18 cellular contexts compared by ENCODE assay signal in genomic region chr1:78561856-78562255, GRCh38. TPM values are rescaled to one million over a fixed set of nuclear protein-coding genes. Genes with fewer than 3 reads are reported as not detected.
DNase-seq lines count a peak whose midpoint lies in the region; ATAC-seq, FAIRE-seq and TF ChIP-seq lines count a peak whose summit lies in the region.
"Had no signal": no experiment of that assay in that cellular context is flagged by ENCODE, and none has a peak within 500 bp of the region (broad histone marks: within the 10 kb centered on the region; RNA-seq: fewer than 3 reads in every experiment).

No MANE protein-coding gene starts in this region.

- H3K36me3 ChIP-seq in pancreas: no peaks in the 10 kb centered on the region
- H3K36me3 ChIP-seq: HAP-1, Peyer's patch had no signal

- DNase-seq in HT1080 (ENCODE audit: low read depth) (peak; percentile 30), NOMO-1 treated with DMSO at 0.1 percent for 48 hours (lab: John Stamatoyannopoulos, UW; ENCODE audit: unreplicated experiment) (peak; percentile 85), amniotic epithelial cell (ENCODE audit: low read depth) (peak; percentile 56), pancreas (no peak)
- DNase-seq in naive thymus-derived CD8-positive, alpha-beta T cell: no peak
- no peak for DNase-seq in CD4-positive, alpha-beta T cell
- DNase-seq: C1 segment of cervical spinal cord, NCI-H1436 treated with DMSO at 0.1 percent for 48 hours, NCI-H2029, NCI-H345, NCI-H524 treated with DMSO at 0.1 percent for 48 hours, Peyer's patch, SHP77, T-cell had no signal

- no peak for FAIRE-seq in pancreas (lab: Jason Lieb, UNC)
- FAIRE-seq: G401.6 had no signal

- peaks cover 0 to 7% (median 3%) of the 10 kb centered on the region in 9 donors for H3K9me3 Mint-ChIP-seq in naive thymus-derived CD8-positive, alpha-beta T cell
- peaks cover 3% of the 10 kb centered on the region for H3K9me3 Mint-ChIP-seq in CD4-positive, alpha-beta T cell

- no peak for ATAC-seq in pancreas
- no peak for ATAC-seq in naive thymus-derived CD8-positive, alpha-beta T cell
- no peak for ATAC-seq in GM18870 (IDR thresholded peaks at IDR 0.05; ENCODE audit: unreplicated experiment)
- ATAC-seq in CD4-positive, alpha-beta T cell (ENCODE audit: poor library complexity): no peak
- ATAC-seq: T-cell had no signal

- WGBS in pancreas, 2 donors: 66 to 81% methylated on average over 2 of the region's 2 CpGs

- H3K4me1 ChIP-seq in pancreas: no peaks in the 10 kb centered on the region
- H3K4me1 ChIP-seq: HAP-1, Peyer's patch had no signal

- POLR2A ChIA-PET in naive thymus-derived CD8-positive, alpha-beta T cell (lab: Charles Lee): no interaction called here
- POLR2A ChIA-PET in CD4-positive, alpha-beta T cell (lab: Charles Lee): no interaction called here

- peaks cover 4 to 6% (median 4%) of the 10 kb centered on the region in 5 donors for H3K27me3 Mint-ChIP-seq in naive thymus-derived CD8-positive, alpha-beta T cell
- peaks cover 4% of the 10 kb centered on the region for H3K27me3 Mint-ChIP-seq in CD4-positive, alpha-beta T cell

- H3K27ac Mint-ChIP-seq in naive thymus-derived CD8-positive, alpha-beta T cell: no peak overlapping the region
- H3K27ac Mint-ChIP-seq in CD4-positive, alpha-beta T cell: no peak overlapping the region
- H3K27ac Mint-ChIP-seq: T-cell had no signal

- no peak overlapping the region for H3K4me3 ChIP-seq in pancreas
- H3K4me3 ChIP-seq: HAP-1, Peyer's patch, SK-N-MC had no signal

- H3K4me3 Mint-ChIP-seq in naive thymus-derived CD8-positive, alpha-beta T cell: no peak overlapping the region
- H3K4me3 Mint-ChIP-seq in CD4-positive, alpha-beta T cell: no peak overlapping the region
- H3K4me3 Mint-ChIP-seq: T-cell had no signal

- no peaks in the 10 kb centered on the region for H3K4me1 Mint-ChIP-seq in naive thymus-derived CD8-positive, alpha-beta T cell
- no peaks in the 10 kb centered on the region for H3K4me1 Mint-ChIP-seq in CD4-positive, alpha-beta T cell (ENCODE audit: low read depth)
- H3K4me1 Mint-ChIP-seq: T-cell had no signal

- no peak overlapping the region for H3K27ac ChIP-seq in pancreas
- no peak overlapping the region for H3K27ac ChIP-seq in CD4-positive, alpha-beta T cell (ENCODE audit: low read depth, low read length)
- H3K27ac ChIP-seq: Peyer's patch, SK-N-MC had no signal

- intact Hi-C loops in pancreas (cut with DNase I): no loop called here
- intact Hi-C loops in CD4-positive, alpha-beta T cell (cut with DNase I, micrococcal nuclease): no loop called here

- CTCF ChIA-PET in CD4-positive, alpha-beta T cell (lab: Charles Lee): no interaction called here

- no peaks in the 10 kb centered on the region for H3K36me3 Mint-ChIP-seq in naive thymus-derived CD8-positive, alpha-beta T cell
- no peaks in the 10 kb centered on the region for H3K36me3 Mint-ChIP-seq in CD4-positive, alpha-beta T cell (ENCODE audit: low read depth)
- H3K36me3 Mint-ChIP-seq: T-cell had no signal

- H3K9me3 ChIP-seq in pancreas: no peaks in the 10 kb centered on the region
- H3K9me3 ChIP-seq in CD4-positive, alpha-beta T cell (ENCODE audit: control insufficient read depth, low read length): no peaks in the 10 kb centered on the region
- H3K9me3 ChIP-seq: HAP-1, Peyer's patch had no signal

- no peak for TF ChIP-seq CTCF in pancreas (IDR thresholded peaks at IDR 0.05)
- TF ChIP-seq CTCF in CD4-positive, alpha-beta T cell (IDR thresholded peaks at IDR 0.05): no peak

- H3K27me3 ChIP-seq in pancreas: no peaks in the 10 kb centered on the region
- no peaks in the 10 kb centered on the region for H3K27me3 ChIP-seq in CD4-positive, alpha-beta T cell (ENCODE audit: control insufficient read depth, insufficient read depth, low read length)
- H3K27me3 ChIP-seq: Peyer's patch had no signal

RNA-seq across cellular contexts. Expression of gene IFI44L, which starts 58.4 kb away (rescaled TPM):
- total RNA-seq in HT1080 (2014; rRNA removed; shearing (Covaris generic)): not detected in 2 replicates
- polyA plus RNA-seq in HT1080 (2015; cell fraction: cytosol; rRNA removed): 0.01 TPM in 1 of 2 replicates, not detected in the other
- 0.02 TPM in 1 of 2 replicates, not detected in the other for polyA plus RNA-seq in HT1080 (2015; cell fraction: nucleus; rRNA removed)
- 1 to 10 TPM in 4 of 6 donors, under 1 TPM in 2; 0.38 to 3.9 (median 1.8) TPM for total RNA-seq in pancreas
- 1 to 10 TPM; 1.1 TPM for polyA plus RNA-seq in pancreas
- under 1 TPM; 0.34 to 0.69 TPM for total RNA-seq in naive thymus-derived CD8-positive, alpha-beta T cell
- 1 to 10 TPM; 2.2 to 7.0 (median 5.2) TPM for polyA plus RNA-seq in naive thymus-derived CD8-positive, alpha-beta T cell
- 10 to 100 TPM; 19.5 to 23.9 TPM for total RNA-seq in CD4-positive, alpha-beta T cell

Comparison
In these comparisons a context has a peak if more than half of its experiments do, and no peak if none do; other contexts are left out.
1. DNase-seq: peak in HT1080 (single experiment), NOMO-1 treated with DMSO at 0.1 percent for 48 hours (single experiment) and amniotic epithelial cell (single experiment); none in pancreas (0 of 6), naive thymus-derived CD8-positive, alpha-beta T cell (0 of 10) and CD4-positive, alpha-beta T cell (0 of 10).
2. RNA of gene IFI44L, which starts 58.4 kb away (total RNA-seq): 19.5 to 23.9 TPM in CD4-positive, alpha-beta T cell; 0.38 to 3.9 TPM in pancreas, 0.34 to 0.69 TPM in naive thymus-derived CD8-positive, alpha-beta T cell and not detected in HT1080; every median in the first group is over 4 times any median in the second.